In the genomic region with DNA sequence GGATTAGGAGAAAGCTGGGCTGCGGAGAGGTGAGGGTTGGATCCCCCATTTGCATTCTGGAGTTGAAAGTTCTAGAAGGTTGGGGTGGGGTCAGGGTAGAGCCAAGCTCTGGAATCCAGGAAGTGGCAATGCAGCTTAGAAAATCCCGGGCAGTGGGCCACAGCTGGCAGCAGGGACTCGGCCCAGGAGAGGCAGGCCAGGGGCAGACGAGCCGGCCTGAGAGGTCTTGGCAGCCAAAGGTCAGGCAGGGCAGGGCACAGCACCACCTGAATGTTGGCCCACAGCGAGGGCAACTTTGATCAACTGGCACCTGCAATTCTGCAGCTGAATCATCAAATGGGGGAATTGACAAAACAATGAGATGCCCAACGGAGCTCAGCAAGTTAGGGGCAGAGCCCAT, we compare ENCODE assay signal across 1 cellular context.
TF ChIP-seq lines count a peak whose summit lies in the region.

No MANE protein-coding gene starts in this region.

TF ChIP-seq in HepG2, 621 proteins besides CTCF, POLR2A, EP300 and RAD21:
- TF ChIP-seq, protein P1, sequence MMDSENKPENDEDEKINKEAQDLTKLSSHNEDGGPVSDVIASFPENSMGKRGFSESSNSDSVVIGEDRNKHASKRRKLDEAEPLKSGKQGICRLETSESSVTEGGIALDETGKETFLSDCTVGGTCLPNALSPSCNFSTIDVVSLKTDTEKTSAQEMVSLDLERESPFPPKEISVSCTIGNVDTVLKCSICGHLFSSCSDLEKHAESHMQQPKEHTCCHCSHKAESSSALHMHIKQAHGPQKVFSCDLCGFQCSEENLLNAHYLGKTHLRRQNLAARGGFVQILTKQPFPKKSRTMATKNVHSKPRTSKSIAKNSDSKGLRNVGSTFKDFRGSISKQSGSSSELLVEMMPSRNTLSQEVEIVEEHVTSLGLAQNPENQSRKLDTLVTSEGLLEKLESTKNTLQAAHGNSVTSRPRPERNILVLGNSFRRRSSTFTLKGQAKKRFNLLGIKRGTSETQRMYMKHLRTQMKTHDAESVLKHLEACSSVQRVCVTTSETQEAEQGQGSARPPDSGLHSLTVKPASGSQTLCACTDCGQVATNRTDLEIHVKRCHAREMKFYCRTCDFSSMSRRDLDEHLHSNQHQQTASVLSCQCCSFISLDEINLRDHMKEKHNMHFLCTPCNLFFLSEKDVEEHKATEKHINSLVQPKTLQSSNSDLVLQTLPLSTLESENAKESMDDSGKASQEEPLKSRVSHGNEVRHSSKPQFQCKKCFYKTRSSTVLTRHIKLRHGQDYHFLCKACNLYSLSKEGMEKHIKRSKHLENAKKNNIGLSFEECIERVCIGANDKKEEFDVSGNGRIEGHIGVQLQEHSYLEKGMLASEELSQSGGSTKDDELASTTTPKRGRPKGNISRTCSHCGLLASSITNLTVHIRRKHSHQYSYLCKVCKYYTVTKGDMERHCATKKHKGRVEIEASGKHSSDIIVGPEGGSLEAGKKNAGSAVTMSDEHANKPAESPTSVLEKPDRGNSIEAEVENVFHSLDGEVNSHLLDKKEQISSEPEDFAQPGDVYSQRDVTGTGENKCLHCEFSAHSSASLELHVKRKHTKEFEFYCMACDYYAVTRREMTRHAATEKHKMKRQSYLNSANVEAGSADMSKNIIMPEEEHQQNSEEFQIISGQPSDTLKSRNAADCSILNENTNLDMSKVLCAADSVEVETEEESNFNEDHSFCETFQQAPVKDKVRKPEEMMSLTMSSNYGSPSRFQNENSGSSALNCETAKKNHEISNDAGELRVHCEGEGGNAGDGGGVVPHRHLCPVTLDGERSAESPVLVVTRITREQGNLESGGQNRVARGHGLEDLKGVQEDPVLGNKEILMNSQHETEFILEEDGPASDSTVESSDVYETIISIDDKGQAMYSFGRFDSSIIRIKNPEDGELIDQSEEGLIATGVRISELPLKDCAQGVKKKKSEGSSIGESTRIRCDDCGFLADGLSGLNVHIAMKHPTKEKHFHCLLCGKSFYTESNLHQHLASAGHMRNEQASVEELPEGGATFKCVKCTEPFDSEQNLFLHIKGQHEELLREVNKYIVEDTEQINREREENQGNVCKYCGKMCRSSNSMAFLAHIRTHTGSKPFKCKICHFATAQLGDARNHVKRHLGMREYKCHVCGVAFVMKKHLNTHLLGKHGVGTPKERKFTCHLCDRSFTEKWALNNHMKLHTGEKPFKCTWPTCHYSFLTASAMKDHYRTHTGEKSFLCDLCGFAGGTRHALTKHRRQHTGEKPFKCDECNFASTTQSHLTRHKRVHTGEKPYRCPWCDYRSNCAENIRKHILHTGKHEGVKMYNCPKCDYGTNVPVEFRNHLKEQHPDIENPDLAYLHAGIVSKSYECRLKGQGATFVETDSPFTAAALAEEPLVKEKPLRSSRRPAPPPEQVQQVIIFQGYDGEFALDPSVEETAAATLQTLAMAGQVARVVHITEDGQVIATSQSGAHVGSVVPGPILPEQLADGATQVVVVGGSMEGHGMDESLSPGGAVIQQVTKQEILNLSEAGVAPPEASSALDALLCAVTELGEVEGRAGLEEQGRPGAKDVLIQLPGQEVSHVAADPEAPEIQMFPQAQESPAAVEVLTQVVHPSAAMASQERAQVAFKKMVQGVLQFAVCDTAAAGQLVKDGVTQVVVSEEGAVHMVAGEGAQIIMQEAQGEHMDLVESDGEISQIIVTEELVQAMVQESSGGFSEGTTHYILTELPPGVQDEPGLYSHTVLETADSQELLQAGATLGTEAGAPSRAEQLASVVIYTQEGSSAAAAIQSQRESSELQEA (CRISPR knock-in tag; IDR thresholded peaks at IDR 0.05; ENCODE audit: not compliant biosample characterization), result no peak
- no peak for TF ChIP-seq HNRNPK (IDR thresholded peaks at IDR 0.05; ENCODE audit: low read depth, low read length, poor library complexity, severe bottlenecking)
- TF ChIP-seq, protein P2, sequence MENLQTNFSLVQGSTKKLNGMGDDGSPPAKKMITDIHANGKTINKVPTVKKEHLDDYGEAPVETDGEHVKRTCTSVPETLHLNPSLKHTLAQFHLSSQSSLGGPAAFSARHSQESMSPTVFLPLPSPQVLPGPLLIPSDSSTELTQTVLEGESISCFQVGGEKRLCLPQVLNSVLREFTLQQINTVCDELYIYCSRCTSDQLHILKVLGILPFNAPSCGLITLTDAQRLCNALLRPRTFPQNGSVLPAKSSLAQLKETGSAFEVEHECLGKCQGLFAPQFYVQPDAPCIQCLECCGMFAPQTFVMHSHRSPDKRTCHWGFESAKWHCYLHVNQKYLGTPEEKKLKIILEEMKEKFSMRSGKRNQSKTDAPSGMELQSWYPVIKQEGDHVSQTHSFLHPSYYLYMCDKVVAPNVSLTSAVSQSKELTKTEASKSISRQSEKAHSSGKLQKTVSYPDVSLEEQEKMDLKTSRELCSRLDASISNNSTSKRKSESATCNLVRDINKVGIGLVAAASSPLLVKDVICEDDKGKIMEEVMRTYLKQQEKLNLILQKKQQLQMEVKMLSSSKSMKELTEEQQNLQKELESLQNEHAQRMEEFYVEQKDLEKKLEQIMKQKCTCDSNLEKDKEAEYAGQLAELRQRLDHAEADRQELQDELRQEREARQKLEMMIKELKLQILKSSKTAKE (CRISPR knock-in tag; IDR thresholded peaks at IDR 0.05; ENCODE audit: borderline replicate concordance), result no peak
- no peak for TF ChIP-seq KAT8 (CRISPR knock-in tag; IDR thresholded peaks at IDR 0.05)
- no peak for TF ChIP-seq AHR (CRISPR knock-in tag; IDR thresholded peaks at IDR 0.05)
- no peak for TF ChIP-seq SKI (IDR thresholded peaks at IDR 0.05; ENCODE audit: partially characterized antibody)
- TF ChIP-seq ZNF33A (CRISPR knock-in tag; IDR thresholded peaks at IDR 0.05; ENCODE audit: borderline replicate concordance), result no peak
- TF ChIP-seq NCOA2 (CRISPR knock-in tag; IDR thresholded peaks at IDR 0.05), result no peak
- TF ChIP-seq DMTF1 (CRISPR knock-in tag; IDR thresholded peaks at IDR 0.05), result no peak
- TF ChIP-seq GMEB1 (CRISPR knock-in tag; IDR thresholded peaks at IDR 0.05; ENCODE audit: borderline replicate concordance), result no peak
- no peak for TF ChIP-seq DPF2 (CRISPR knock-in tag; IDR thresholded peaks at IDR 0.05; ENCODE audit: borderline replicate concordance, low read depth)
- no peak for TF ChIP-seq GLI4 (CRISPR knock-in tag; IDR thresholded peaks at IDR 0.05; ENCODE audit: borderline replicate concordance)
- TF ChIP-seq ZNF30 (CRISPR knock-in tag; IDR thresholded peaks at IDR 0.05), result no peak
- TF ChIP-seq, protein P3, sequence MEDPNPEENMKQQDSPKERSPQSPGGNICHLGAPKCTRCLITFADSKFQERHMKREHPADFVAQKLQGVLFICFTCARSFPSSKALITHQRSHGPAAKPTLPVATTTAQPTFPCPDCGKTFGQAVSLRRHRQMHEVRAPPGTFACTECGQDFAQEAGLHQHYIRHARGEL (CRISPR knock-in tag; IDR thresholded peaks at IDR 0.05), result no peak
